Comparison of ENCODE assay signal across 1 cellular context in the genomic region with DNA sequence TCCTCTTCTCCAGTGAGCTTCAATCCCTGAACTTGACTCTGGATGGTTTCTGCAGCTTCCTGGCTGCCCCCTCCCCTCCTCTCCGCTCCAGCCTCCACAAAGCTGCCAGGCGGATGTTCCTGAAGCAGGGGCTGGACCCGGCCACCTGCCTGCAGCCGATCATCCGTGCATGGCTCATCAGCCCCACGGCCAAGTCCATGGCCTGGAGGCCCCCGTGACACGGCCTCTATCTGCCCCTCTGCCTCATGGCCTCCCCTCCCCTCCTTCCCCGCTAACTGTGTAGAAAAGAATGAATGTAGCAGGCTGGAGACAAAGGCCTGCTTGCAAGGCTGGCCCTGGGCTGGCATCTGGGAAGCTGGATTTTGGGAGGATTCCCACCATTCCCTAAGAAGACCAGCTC.
TF ChIP-seq lines count a peak whose summit lies in the region.

No MANE protein-coding gene starts in this region.

TF ChIP-seq in SK-N-SH, 30 proteins besides CTCF, POLR2A, EP300 and RAD21:
- no peak for TF ChIP-seq FOSL2 (IDR thresholded peaks at IDR 0.05; ENCODE audit: borderline replicate concordance, low read depth)
